19 cellular contexts compared by ENCODE assay signal in genomic region chr22:50416996-50417395, GRCh38.
"Had no signal": no experiment of that assay in that cellular context is flagged by ENCODE, and none has a peak within 500 bp of the region (broad histone marks: within the 10 kb centered on the region; RNA-seq: fewer than 3 reads in every experiment).

No MANE protein-coding gene starts in this region.

- DNase-seq: activated CD4-positive, alpha-beta T cell treated with anti-CD3 and anti-CD28 coated beads, Interleukin-2, amount 10 ng/mL, durations not matched to agents 7 days and 5 days; activated CD8-positive, alpha-beta memory T cell treated with anti-CD3 and anti-CD28 coated beads, Interleukin-2, amount 10 ng/mL, durations not matched to agents 7 days and 5 days; activated CD8-positive, alpha-beta T cell treated with anti-CD3 and anti-CD28 coated beads for 36 hours; activated gamma-delta T cell; activated T-cell treated with anti-CD3 and anti-CD28 coated beads for 4 hours; central memory CD4-positive, alpha-beta T cell; effector CD8-positive, alpha-beta T cell; erythroblast; foreskin keratinocyte; pancreas; sigmoid colon; stimulated activated CD4-positive, alpha-beta T cell treated with anti-CD3 and anti-CD28 coated beads, Interleukin-15, amount 100 ng/mL, for 24 hours; stimulated activated naive B cell treated with anti-CD40 and anti-IgM and Interleukin-4, amounts not matched to agents 10 μg/mL and 1 μg/mL and 100 μg/mL, for 72 hours; T-cell had no signal

- FAIRE-seq: astrocyte, pancreas had no signal

- H3K27ac ChIP-seq: foreskin keratinocyte, left lung, neutrophil, pancreas, sigmoid colon, thoracic aorta, VCaP had no signal
